8 cellular contexts compared by ENCODE assay signal in the genomic region with DNA sequence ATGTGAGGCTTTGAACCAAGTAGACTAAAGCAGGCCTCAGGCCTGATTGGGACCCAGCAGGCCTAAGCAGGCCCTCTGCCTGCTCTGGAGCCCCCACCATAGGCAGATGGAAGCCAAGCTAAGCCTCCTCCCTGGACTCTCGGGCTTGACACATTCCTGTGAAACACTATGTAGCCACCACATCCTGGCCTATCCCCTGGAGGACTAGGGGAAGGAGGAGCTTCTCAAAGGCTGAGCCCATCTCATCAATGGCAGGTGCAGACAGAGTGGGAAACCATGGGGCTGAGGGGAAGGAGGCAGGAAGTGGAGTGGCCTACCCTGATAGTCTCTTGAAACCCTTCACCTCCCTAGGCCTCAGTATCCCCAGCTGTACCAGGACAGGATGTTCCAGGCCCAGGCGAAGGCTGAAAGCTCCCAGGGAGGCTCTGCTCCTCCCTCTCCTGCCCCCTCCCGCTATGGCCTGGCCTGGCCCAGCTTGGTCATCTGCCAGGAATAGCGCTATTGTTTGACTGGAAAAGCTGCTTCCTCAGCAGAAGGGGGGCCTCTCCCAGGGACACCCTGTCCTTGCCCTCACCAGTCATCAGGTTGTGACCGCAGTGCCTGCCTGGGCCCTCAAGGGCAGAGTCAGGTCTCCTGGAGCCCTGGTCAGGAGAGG. TPM values are rescaled to one million over a fixed set of nuclear protein-coding genes. Genes with fewer than 3 reads are reported as not detected.
DNase-seq lines count a peak whose midpoint lies in the region; ATAC-seq and TF ChIP-seq lines count a peak whose summit lies in the region.

No MANE protein-coding gene starts in this region.

- ATAC-seq in activated CD8-positive, alpha-beta T cell treated with anti-CD3 and anti-CD28 coated beads, Interleukin-2, amount 10 ng/mL, durations not matched to agents 7 days and 5 days, result no peak
- ATAC-seq in gastroesophageal sphincter (peak; percentile 59), omental fat pad (ENCODE audit: low FRiP score) (peak; percentile 2), GM21381 (IDR thresholded peaks at IDR 0.05; ENCODE audit: unreplicated experiment) (no peak), GM19455 (IDR thresholded peaks at IDR 0.05; ENCODE audit: unreplicated experiment) (no peak)

- peak; percentile 80 for TF ChIP-seq EP300 in gastroesophageal sphincter (IDR thresholded peaks at IDR 0.05)

- peak overlapping the region; percentile 80 for H3K4me3 Mint-ChIP-seq in activated CD8-positive, alpha-beta T cell treated with anti-CD3 and anti-CD28 coated beads, Interleukin-2, amount 10 ng/mL, durations not matched to agents 7 days and 5 days

- no peaks in the 10 kb centered on the region for H3K9me3 Mint-ChIP-seq in activated CD8-positive, alpha-beta T cell treated with anti-CD3 and anti-CD28 coated beads, Interleukin-2, amount 10 ng/mL, durations not matched to agents 7 days and 5 days (ENCODE audit: insufficient read depth)

- TF ChIP-seq CTCF in gastroesophageal sphincter (IDR thresholded peaks at IDR 0.05) (peak in 1 of 4 experiments; percentile 25), omental fat pad (IDR thresholded peaks at IDR 0.05) (no peak)

- no peaks in the 10 kb centered on the region for H3K27me3 ChIP-seq in gastroesophageal sphincter

- H3K36me3 Mint-ChIP-seq in activated CD8-positive, alpha-beta T cell treated with anti-CD3 and anti-CD28 coated beads, Interleukin-2, amount 10 ng/mL, durations not matched to agents 7 days and 5 days (ENCODE audit: low read depth), result peaks cover 33% of the 10 kb centered on the region

- TF ChIP-seq POLR2A in gastroesophageal sphincter (IDR thresholded peaks at IDR 0.05), result no peak

- POLR2A ChIA-PET in activated CD8-positive, alpha-beta T cell treated with anti-CD3 and anti-CD28 coated beads, Interleukin-2, amount 10 ng/mL, durations not matched to agents 7 days and 5 days (lab: Charles Lee), result interaction anchor here (0.5 to 10.2 kb wide), 7 partner anchors 14 to 461 kb away, joined by 3 to 117 read pairs (median 32); a partner anchor contains a TSS

- peaks cover 0 to 60% of the 10 kb centered on the region in 2 donors for H3K36me3 ChIP-seq in gastroesophageal sphincter

- H3K4me1 ChIP-seq in gastroesophageal sphincter, result peaks cover 7 to 56% (median 35%) of the 10 kb centered on the region in 3 donors

- no peak overlapping the region for H3K4me3 ChIP-seq in gastroesophageal sphincter

- CTCF ChIA-PET in activated CD8-positive, alpha-beta T cell treated with anti-CD3 and anti-CD28 coated beads, Interleukin-2, amount 10 ng/mL, durations not matched to agents 7 days and 5 days (lab: Charles Lee), result interaction anchor here (0.8 to 7.0 kb wide), 12 partner anchors 13 to 183 kb away, joined by 3 to 346 read pairs (median 4); a partner anchor contains a TSS

- no peaks in the 10 kb centered on the region for H3K9me3 ChIP-seq in gastroesophageal sphincter

- H3K27ac Mint-ChIP-seq in activated CD8-positive, alpha-beta T cell treated with anti-CD3 and anti-CD28 coated beads, Interleukin-2, amount 10 ng/mL, durations not matched to agents 7 days and 5 days, result peak overlapping the region; percentile 86

- WGBS in gastroesophageal sphincter (ENCODE audit: low coverage in 1 of 2), 2 donors, result 0% methylated on average over 1 of the region's 5 CpGs; no CpG with 5 or more reads in 1 of the 2 donors

- no peaks in the 10 kb centered on the region for H3K27me3 Mint-ChIP-seq in activated CD8-positive, alpha-beta T cell treated with anti-CD3 and anti-CD28 coated beads, Interleukin-2, amount 10 ng/mL, durations not matched to agents 7 days and 5 days (ENCODE audit: low read depth)

- DNase-seq in Ammon's horn (ENCODE audit: low spot score) (peak; percentile 93), HT1080 (ENCODE audit: low read depth) (peak; percentile 64), omental fat pad (ENCODE audit: low spot score) (no peak), NCI-H2107 treated with DMSO at 0.1 percent for 48 hours (lab: John Stamatoyannopoulos, UW; ENCODE audit: unreplicated experiment) (no peak)
- DNase-seq in activated CD8-positive, alpha-beta T cell treated with anti-CD3 and anti-CD28 coated beads, Interleukin-2, amount 10 ng/mL, durations not matched to agents 7 days and 5 days, result peak; percentile 41

- peak overlapping the region; percentile 94 to 98 (median 96) for H3K27ac ChIP-seq in gastroesophageal sphincter

- H3K4me1 Mint-ChIP-seq in activated CD8-positive, alpha-beta T cell treated with anti-CD3 and anti-CD28 coated beads, Interleukin-2, amount 10 ng/mL, durations not matched to agents 7 days and 5 days (ENCODE audit: low read depth), result peaks cover 54% of the 10 kb centered on the region

RNA-seq across cellular contexts. Expression of a gene that starts 1.5 kb away (rescaled TPM):
- 1.5 and 6.1 TPM in 2 replicates for total RNA-seq in HT1080 (2014; rRNA removed; shearing (Covaris generic))
- polyA plus RNA-seq in HT1080 (2015; cell fraction: cytosol; rRNA removed), result 11.2 and 11.4 TPM in 2 replicates
- polyA plus RNA-seq in HT1080 (2015; cell fraction: nucleus; rRNA removed), result 14.2 and 17.3 TPM in 2 replicates
- 10 to 100 TPM; 24.5 to 25.4 TPM for total RNA-seq in activated CD8-positive, alpha-beta T cell treated with anti-CD3 and anti-CD28 coated beads, Interleukin-2, amount 10 ng/mL, durations not matched to agents 7 days and 5 days
- total RNA-seq in gastroesophageal sphincter (10 to 100 TPM; 12.9 to 17.1 (median 16.2) TPM), omental fat pad (10 to 100 TPM in 3 of 4 donors, 1 to 10 TPM in 1; 7.1 to 47.9 (median 21.0) TPM)

RNA-seq across cellular contexts. Expression of a gene that starts 24.2 kb away (rescaled TPM):
- total RNA-seq in HT1080 (2014; rRNA removed; shearing (Covaris generic)), result not detected in 2 replicates
- polyA plus RNA-seq in HT1080 (2015; cell fraction: cytosol; rRNA removed), result not detected in 2 replicates
- polyA plus RNA-seq in HT1080 (2015; cell fraction: nucleus; rRNA removed), result not detected in 2 replicates
- 100 to 1,000 TPM; 135 to 140 TPM for total RNA-seq in activated CD8-positive, alpha-beta T cell treated with anti-CD3 and anti-CD28 coated beads, Interleukin-2, amount 10 ng/mL, durations not matched to agents 7 days and 5 days
- total RNA-seq in gastroesophageal sphincter, result 1 to 10 TPM in 2 of 4 donors, not detected in 2; 4.1 to 7.7 TPM
- 10 to 100 TPM in 1 of 4 donors, 1 to 10 TPM in 3; 7.1 to 17.8 (median 8.6) TPM for total RNA-seq in omental fat pad

RNA-seq across cellular contexts. Expression of a gene that starts 35.9 kb away (rescaled TPM):
- total RNA-seq in HT1080 (2014; rRNA removed; shearing (Covaris generic)), result 11.1 and 12.9 TPM in 2 replicates
- 10.1 and 13.4 TPM in 2 replicates for polyA plus RNA-seq in HT1080 (2015; cell fraction: cytosol; rRNA removed)
- 21.7 and 25.2 TPM in 2 replicates for polyA plus RNA-seq in HT1080 (2015; cell fraction: nucleus; rRNA removed)
- total RNA-seq in activated CD8-positive, alpha-beta T cell treated with anti-CD3 and anti-CD28 coated beads, Interleukin-2, amount 10 ng/mL, durations not matched to agents 7 days and 5 days, result 10 to 100 TPM; 47.6 to 49.2 TPM
- total RNA-seq in gastroesophageal sphincter (10 to 100 TPM; 25.3 to 30.8 (median 26.0) TPM), omental fat pad (10 to 100 TPM; 17.5 to 42.1 (median 26.0) TPM)

RNA-seq across cellular contexts. Expression of a gene that starts 44.2 kb away (rescaled TPM):
- 7.7 and 8.8 TPM in 2 replicates for total RNA-seq in HT1080 (2014; rRNA removed; shearing (Covaris generic))
- polyA plus RNA-seq in HT1080 (2015; cell fraction: cytosol; rRNA removed), result 22.5 and 23.6 TPM in 2 replicates
- 90.4 and 101 TPM in 2 replicates for polyA plus RNA-seq in HT1080 (2015; cell fraction: nucleus; rRNA removed)
- total RNA-seq in activated CD8-positive, alpha-beta T cell treated with anti-CD3 and anti-CD28 coated beads, Interleukin-2, amount 10 ng/mL, durations not matched to agents 7 days and 5 days, result 100 to 1,000 TPM; 532 to 569 TPM
- 10 to 100 TPM in 1 of 4 donors, under 1 TPM in 2, not detected in 1; 0.58 to 15.8 (median 0.59) TPM for total RNA-seq in gastroesophageal sphincter
- 10 to 100 TPM in 2 of 4 donors, 1 to 10 TPM in 2; 1.3 to 74.7 (median 24.4) TPM for total RNA-seq in omental fat pad

Comparison
In these comparisons a context has a peak if more than half of its experiments do, and no peak if none do; other contexts are left out.
1. DNase-seq: peak in Ammon's horn (single experiment), HT1080 (single experiment) and activated CD8-positive, alpha-beta T cell treated with anti-CD3 and anti-CD28 coated beads, Interleukin-2, amount 10 ng/mL, durations not matched to agents 7 days and 5 days (single experiment); none in omental fat pad (single experiment) and NCI-H2107 treated with DMSO at 0.1 percent for 48 hours (single experiment).
2. ATAC-seq: peak in gastroesophageal sphincter (single experiment) and omental fat pad (single experiment); none in activated CD8-positive, alpha-beta T cell treated with anti-CD3 and anti-CD28 coated beads, Interleukin-2, amount 10 ng/mL, durations not matched to agents 7 days and 5 days (single experiment), GM21381 (single experiment) and GM19455 (single experiment).
3. RNA of a gene that starts 24.2 kb away (total RNA-seq): 135 to 140 TPM in activated CD8-positive, alpha-beta T cell treated with anti-CD3 and anti-CD28 coated beads, Interleukin-2, amount 10 ng/mL, durations not matched to agents 7 days and 5 days; 7.1 to 17.8 TPM in omental fat pad, 4.1 to 7.7 TPM in gastroesophageal sphincter and not detected in HT1080; every median in the first group is over 4 times any median in the second.